In the genomic region with DNA sequence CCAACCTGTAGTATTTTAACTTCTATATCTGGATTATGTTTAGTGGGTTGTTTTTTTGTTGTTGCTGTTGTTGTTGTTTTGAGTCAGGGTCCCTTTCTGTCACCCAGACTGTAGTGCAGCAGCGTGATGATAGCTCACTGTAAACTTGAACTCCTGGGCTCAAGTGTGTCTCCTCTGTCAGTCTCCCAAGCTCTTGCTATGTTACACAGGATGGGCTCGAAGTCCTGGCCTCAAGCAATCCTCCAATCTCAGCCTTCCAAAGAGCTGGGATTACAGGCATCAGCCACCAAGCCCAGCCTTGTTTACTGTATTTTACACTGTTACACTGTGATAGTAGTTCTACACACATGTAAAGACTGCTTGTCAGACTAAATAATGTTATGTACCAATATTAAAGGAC, we compare ENCODE assay signal across 22 cellular contexts.
"Had no signal": no experiment of that assay in that cellular context is flagged by ENCODE, and none has a peak within 500 bp of the region (broad histone marks: within the 10 kb centered on the region; RNA-seq: fewer than 3 reads in every experiment).

No MANE protein-coding gene starts in this region.

- H3K4me2 ChIP-seq: KMS-11, SK-N-SH had no signal

- H3K27me3 Mint-ChIP-seq: IgD-negative memory B cell had no signal

- H3K27ac Mint-ChIP-seq: IgD-negative memory B cell had no signal

- H3K27ac ChIP-seq: KMS-11, RWPE1 had no signal

- DNase-seq: Kasumi-1, MM.1S, NCI-H1092 treated with DMSO at 0.1 percent for 48 hours, NCI-H1436, NCI-H187, NCI-H2029, NCI-H2081 treated with DMSO at 0.1 percent for 48 hours, NCI-H2171, NCI-H226, NCI-H446, NCI-H510A, NCI-H524 treated with DMSO at 0.1 percent for 48 hours, NCI-H69, NCI-H774, PC-3, SHP77, SK-N-SH had no signal

- H3K4me1 Mint-ChIP-seq: IgD-negative memory B cell had no signal

- H3K9me2 ChIP-seq: SK-N-SH had no signal

- H3K4me3 Mint-ChIP-seq: IgD-negative memory B cell had no signal

- H3K4me3 ChIP-seq: K562 had no signal

- ATAC-seq: K562, Panc1, PC-3 had no signal

- H3K9me3 Mint-ChIP-seq: IgD-negative memory B cell had no signal

- H3K9me3 ChIP-seq: SK-N-SH had no signal
